ENCODE assay signal across 25 cellular contexts in genomic region chr7:112538859-112539258, GRCh38.
"Had no signal": no experiment of that assay in that cellular context is flagged by ENCODE, and none has a peak within 500 bp of the region (broad histone marks: within the 10 kb centered on the region; RNA-seq: fewer than 3 reads in every experiment).

No MANE protein-coding gene starts in this region.

- H3K4me1 Mint-ChIP-seq: central memory CD8-positive, alpha-beta T cell; immature natural killer cell; naive thymus-derived CD4-positive, alpha-beta T cell had no signal

- H3K4me1 ChIP-seq: breast epithelium, foreskin keratinocyte, pancreas, testis, transverse colon had no signal

- H3K27ac Mint-ChIP-seq: activated naive CD4-positive, alpha-beta T cell treated with anti-CD3 and anti-CD28 coated beads, Interleukin-2, amount 50 U/mL, for 72 hours; activated T-cell treated with anti-CD3 and anti-CD28 coated beads, Interleukin-2, amount 50 U/mL, for 72 hours; immature natural killer cell; naive thymus-derived CD4-positive, alpha-beta T cell had no signal

- H3K36me3 ChIP-seq: breast epithelium, heart left ventricle, pancreas, right atrium auricular region, transverse colon had no signal

- ATAC-seq: activated naive CD4-positive, alpha-beta T cell treated with anti-CD3 and anti-CD28 coated beads, Interleukin-2, amount 50 U/mL, for 72 hours; activated T-cell treated with anti-CD3 and anti-CD28 coated beads, Interleukin-2, amount 50 U/mL, for 72 hours; foreskin keratinocyte; naive thymus-derived CD4-positive, alpha-beta T cell; pancreas; stimulated activated naive CD8-positive, alpha-beta T cell treated with anti-CD3 and anti-CD28 coated beads, Interleukin-15, Interleukin-2, amounts not matched to agents 100 U/mL and 50 U/mL, for 24 hours had no signal

- H3K9me3 Mint-ChIP-seq: central memory CD8-positive, alpha-beta T cell had no signal

- H3K4me3 ChIP-seq: breast epithelium, heart left ventricle, pancreas, right atrium auricular region, testis, transverse colon had no signal

- H3K36me3 Mint-ChIP-seq: activated naive CD4-positive, alpha-beta T cell treated with anti-CD3 and anti-CD28 coated beads, Interleukin-2, amount 50 U/mL, for 72 hours; immature natural killer cell; naive thymus-derived CD4-positive, alpha-beta T cell had no signal

- FAIRE-seq: pancreas had no signal

- H3K9me3 ChIP-seq: breast epithelium, pancreas, right atrium auricular region, testis, transverse colon had no signal

- H3K4me3 Mint-ChIP-seq: activated T-cell treated with anti-CD3 and anti-CD28 coated beads, Interleukin-2, amount 50 U/mL, for 72 hours; central memory CD8-positive, alpha-beta T cell; immature natural killer cell; naive thymus-derived CD4-positive, alpha-beta T cell had no signal

- DNase-seq: activated CD4-positive, alpha-beta T cell treated with anti-CD3 and anti-CD28 coated beads for 4 hours; activated CD4-positive, alpha-beta T cell treated with anti-CD3 and anti-CD28 coated beads, Interleukin-2, amount 50 U/mL, for 4 hours; activated naive CD4-positive, alpha-beta T cell; activated T-cell treated with anti-CD3 and anti-CD28 coated beads for 4 hours; activated T-cell treated with anti-CD3 and anti-CD28 coated beads, Interleukin-2, amount 50 U/mL, for 72 hours; dermis blood vessel endothelial cell; effector CD4-positive, alpha-beta T cell; foreskin keratinocyte; heart left ventricle; hypothalamus; immature natural killer cell; midbrain; naive thymus-derived CD4-positive, alpha-beta T cell; nucleus accumbens; pancreas; stimulated activated naive CD8-positive, alpha-beta T cell treated with anti-CD3 and anti-CD28 coated beads, Interleukin-15, Interleukin-2, amounts not matched to agents 100 U/mL and 50 U/mL, for 24 hours; T-helper 2 cell; testis; transverse colon had no signal

- H3K27me3 ChIP-seq: breast epithelium, heart left ventricle, pancreas, right atrium auricular region, testis, transverse colon had no signal

- H3K27ac ChIP-seq: epithelial cell of prostate, foreskin keratinocyte, heart left ventricle, pancreas, right atrium auricular region, testis, transverse colon, VCaP had no signal
